11 cellular contexts compared by ENCODE assay signal in genomic region chr16:27238591-27238990, GRCh38. TPM values are rescaled to one million over a fixed set of nuclear protein-coding genes. Genes with fewer than 3 reads are reported as not detected.
DNase-seq lines count a peak whose midpoint lies in the region; ATAC-seq, FAIRE-seq and TF ChIP-seq lines count a peak whose summit lies in the region.
"Had no signal": no experiment of that assay in that cellular context is flagged by ENCODE, and none has a peak within 500 bp of the region (broad histone marks: within the 10 kb centered on the region; RNA-seq: fewer than 3 reads in every experiment).

No MANE protein-coding gene starts in this region.

- H3K4me3 ChIP-seq in endodermal cell (ENCODE audit: low read length) (no peak overlapping the region), skin epidermis (no peak overlapping the region)

- H3K4me1 Mint-ChIP-seq in T-helper 1 cell treated with Interleukin-12 subunit alpha and Interleukin-12 subunit beta and Interleukin-4 antibody, amounts not matched to agents 30 μg/mL and 1 μg/mL, for 36 hours (ENCODE audit: low read depth): peaks cover 69% of the 10 kb centered on the region
- peaks cover 74% of the 10 kb centered on the region for H3K4me1 Mint-ChIP-seq in activated B cell treated with CpG ODN at 0.5 μM for 24 hours
- H3K4me1 Mint-ChIP-seq in endodermal cell: peaks cover 18% of the 10 kb centered on the region

- H3K27me3 Mint-ChIP-seq in T-helper 1 cell treated with Interleukin-12 subunit alpha and Interleukin-12 subunit beta and Interleukin-4 antibody, amounts not matched to agents 30 μg/mL and 1 μg/mL, for 36 hours (ENCODE audit: low read depth): no peaks in the 10 kb centered on the region
- no peaks in the 10 kb centered on the region for H3K27me3 Mint-ChIP-seq in activated B cell treated with CpG ODN at 0.5 μM for 24 hours
- no peaks in the 10 kb centered on the region for H3K27me3 Mint-ChIP-seq in endodermal cell (ENCODE audit: insufficient read depth)

- no peaks in the 10 kb centered on the region for H3K27me3 ChIP-seq in endodermal cell (ENCODE audit: control insufficient read depth, insufficient read depth, low read length, poor library complexity, severe bottlenecking)

- peaks cover 24% of the 10 kb centered on the region for H3K36me3 Mint-ChIP-seq in T-helper 1 cell treated with Interleukin-12 subunit alpha and Interleukin-12 subunit beta and Interleukin-4 antibody, amounts not matched to agents 30 μg/mL and 1 μg/mL, for 36 hours (ENCODE audit: low read depth)
- H3K36me3 Mint-ChIP-seq in activated B cell treated with CpG ODN at 0.5 μM for 24 hours (ENCODE audit: low read depth) (peaks cover 27% of the 10 kb centered on the region), endodermal cell (ENCODE audit: low read depth) (no peaks in the 10 kb centered on the region)

- H3K27ac Mint-ChIP-seq in T-helper 1 cell treated with Interleukin-12 subunit alpha and Interleukin-12 subunit beta and Interleukin-4 antibody, amounts not matched to agents 30 μg/mL and 1 μg/mL, for 36 hours: peak overlapping the region; percentile 97
- H3K27ac Mint-ChIP-seq in activated B cell treated with CpG ODN at 0.5 μM for 24 hours (peak overlapping the region; percentile 99), endodermal cell (peak overlapping the region; percentile 7)

- no peaks in the 10 kb centered on the region for H3K36me3 ChIP-seq in endodermal cell (ENCODE audit: control insufficient read depth, insufficient read depth, low read length)

- no peak overlapping the region for H3K9ac ChIP-seq in endodermal cell (ENCODE audit: extremely low read depth, low read length, poor library complexity, severe bottlenecking)

- no peaks in the 10 kb centered on the region for H3K9me3 Mint-ChIP-seq in T-helper 1 cell treated with Interleukin-12 subunit alpha and Interleukin-12 subunit beta and Interleukin-4 antibody, amounts not matched to agents 30 μg/mL and 1 μg/mL, for 36 hours
- no peaks in the 10 kb centered on the region for H3K9me3 Mint-ChIP-seq in activated B cell treated with CpG ODN at 0.5 μM for 24 hours
- H3K9me3 Mint-ChIP-seq in endodermal cell: no peaks in the 10 kb centered on the region

- DNase-seq in T-helper 1 cell: no peak
- DNase-seq in activated B cell treated with CpG ODN at 0.5 μM for 24 hours: no peak
- no peak for DNase-seq in endodermal cell
- DNase-seq in NCI-H2107 treated with DMSO at 0.1 percent for 48 hours (lab: John Stamatoyannopoulos, UW; ENCODE audit: unreplicated experiment): no peak
- DNase-seq in urothelium cell line (ENCODE audit: low spot score): no peak
- no peak for DNase-seq in NCI-H146 treated with DMSO at 0.1 percent for 48 hours (lab: John Stamatoyannopoulos, UW; ENCODE audit: unreplicated experiment)
- DNase-seq: NCI-H1417 had no signal

- H3K27ac ChIP-seq in endodermal cell (ENCODE audit: low read depth, low read length) (no peak overlapping the region), skin epidermis (peak overlapping the region in 16 of 21 experiments; percentile 76 to 96 (median 85))

- WGBS in endodermal cell (ENCODE audit: insufficient coverage in 1 of 2, insufficient read length in 1 of 2), 2 experiments: 95 to 100% methylated on average over 1 to 2 of the region's 2 CpGs

- no peak for ATAC-seq in activated B cell treated with CpG ODN at 0.5 μM for 24 hours (ENCODE audit: low read depth)

- POLR2A ChIA-PET in activated B cell treated with CpG ODN at 0.5 μM for 24 hours (lab: Charles Lee): interaction anchor here (0.7 to 11.1 kb wide), 12 partner anchors 15 to 212 kb away, joined by 3 to 96 read pairs (median 10); partner anchors contain the start of genes IL21R and NSMCE1

- no peaks in the 10 kb centered on the region for H3K4me1 ChIP-seq in endodermal cell (ENCODE audit: control insufficient read depth, insufficient read depth, low read length)

- CTCF ChIA-PET in activated B cell treated with CpG ODN at 0.5 μM for 24 hours (lab: Charles Lee): interaction anchor here (5.7 kb wide), 1 partner anchor 79 kb away, joined by 76 read pairs; no protein-coding TSS in a partner anchor

- TF ChIP-seq CTCF in activated B cell treated with CpG ODN at 0.5 μM for 24 hours (IDR thresholded peaks at IDR 0.05) (no peak), endodermal cell (conservative IDR thresholded peaks at IDR 0.05) (no peak)

- intact Hi-C loops in activated B cell treated with CpG ODN at 0.5 μM for 24 hours (cut with micrococcal nuclease): no loop called here

- FAIRE-seq in urothelium cell line (lab: Jason Lieb, UNC): no peak
- FAIRE-seq: A204.1, HTR-8/SVneo had no signal

- peak overlapping the region; percentile 72 for H3K4me3 Mint-ChIP-seq in T-helper 1 cell treated with Interleukin-12 subunit alpha and Interleukin-12 subunit beta and Interleukin-4 antibody, amounts not matched to agents 30 μg/mL and 1 μg/mL, for 36 hours
- H3K4me3 Mint-ChIP-seq in activated B cell treated with CpG ODN at 0.5 μM for 24 hours (peak overlapping the region; percentile 69), endodermal cell (no peak overlapping the region)

- H3K9me3 ChIP-seq in endodermal cell (ENCODE audit: control insufficient read depth, low read length): no peaks in the 10 kb centered on the region

RNA-seq across cellular contexts. Expression of gene NSMCE1, which starts 30.0 kb away (rescaled TPM):
- total RNA-seq in activated B cell treated with CpG ODN at 0.5 μM for 24 hours (61.0 and 68.3 TPM in 2 replicates), endodermal cell (10 to 100 TPM; 22.3 to 22.4 TPM)
- 51.9 TPM for polyA plus RNA-seq in endodermal cell (2013, experiment 1 of 2)
- 43.8 TPM for polyA plus RNA-seq in endodermal cell (2013, experiment 2 of 2)

RNA-seq across cellular contexts. Expression of gene KDM8, which starts 35.3 kb away (rescaled TPM):
- total RNA-seq in activated B cell treated with CpG ODN at 0.5 μM for 24 hours (13.4 and 17.9 TPM in 2 replicates), endodermal cell (10 to 100 TPM; 11.0 to 12.1 TPM)
- polyA plus RNA-seq in endodermal cell (2013, experiment 1 of 2): 9.1 TPM
- polyA plus RNA-seq in endodermal cell (2013, experiment 2 of 2): 6.2 TPM

Comparison
In these comparisons a context has a peak if more than half of its experiments do, and no peak if none do; other contexts are left out.
1. H3K27ac Mint-ChIP-seq: peak in every context shown above with its lines; median percentile 99 in activated B cell treated with CpG ODN at 0.5 μM for 24 hours; 97 in T-helper 1 cell treated with Interleukin-12 subunit alpha and Interleukin-12 subunit beta and Interleukin-4 antibody, amounts not matched to agents 30 μg/mL and 1 μg/mL, for 36 hours; 7 in endodermal cell.